ENCODE assay signal across 23 cellular contexts in the genomic region with DNA sequence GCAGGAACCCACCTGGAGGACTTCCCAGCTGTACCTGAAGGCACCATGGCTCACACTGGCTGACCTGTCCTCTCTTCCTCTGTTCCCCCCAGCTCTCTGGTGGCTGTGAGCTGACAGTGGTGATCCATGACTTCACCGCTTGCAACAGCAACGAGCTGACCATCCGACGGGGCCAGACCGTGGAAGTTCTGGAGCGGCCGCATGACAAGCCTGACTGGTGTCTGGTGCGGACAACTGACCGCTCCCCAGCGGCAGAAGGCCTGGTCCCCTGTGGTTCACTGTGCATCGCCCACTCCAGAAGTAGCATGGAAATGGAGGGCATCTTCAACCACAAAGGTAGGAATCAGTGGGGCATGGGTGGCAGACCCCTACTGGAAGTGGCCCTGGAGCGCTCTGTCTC.
DNase-seq lines count a peak whose midpoint lies in the region; ATAC-seq, FAIRE-seq and TF ChIP-seq lines count a peak whose summit lies in the region.
"Had no signal": no experiment of that assay in that cellular context is flagged by ENCODE, and none has a peak within 500 bp of the region (broad histone marks: within the 10 kb centered on the region; RNA-seq: fewer than 3 reads in every experiment).

No MANE protein-coding gene starts in this region.

- H3K9me3 ChIP-seq in neuronal stem cell (replicated peaks in 1 of 2; ENCODE audit: control insufficient read depth in 2 of 2, insufficient read depth in 1 of 2, low read depth in 1 of 2, low read length in 2 of 2), result no peaks in the 10 kb centered on the region
- H3K9me3 ChIP-seq: Peyer's patch, SJCRH30 had no signal

- intact Hi-C loops in left colon (cut with DNase I, micrococcal nuclease), result no loop called here

- no peak overlapping the region for H3K4ac ChIP-seq in neuronal stem cell (ENCODE audit: low read length)

- H2AFZ ChIP-seq in neuronal stem cell (ENCODE audit: low read length), result no peak overlapping the region

- H3K14ac ChIP-seq in neuronal stem cell (ENCODE audit: low read length), result no peak overlapping the region

- ATAC-seq in left colon, result no peak
- ATAC-seq in HG03521 (IDR thresholded peaks at IDR 0.05; ENCODE audit: unreplicated experiment), result no peak
- ATAC-seq: HCT116, K562 had no signal

- H3K18ac ChIP-seq in neuronal stem cell (ENCODE audit: low read length), result no peak overlapping the region

- peak overlapping the region; percentile 2 for H3K23ac ChIP-seq in neuronal stem cell (ENCODE audit: low read depth, low read length, poor library complexity)

- H3K4me2 ChIP-seq in neuronal stem cell (ENCODE audit: insufficient read depth, low read length, poor library complexity, severe bottlenecking), result no peak overlapping the region

- no peak overlapping the region for H4K8ac ChIP-seq in neuronal stem cell (ENCODE audit: low read depth, low read length)

- H3K27me3 ChIP-seq in brain microvascular endothelial cell (replicated peaks), result no peaks in the 10 kb centered on the region
- no peaks in the 10 kb centered on the region for H3K27me3 ChIP-seq in neuronal stem cell (ENCODE audit: control insufficient read depth in 3 of 3, insufficient read depth in 3 of 3, low read depth in 1 of 3, low read length in 3 of 3)
- H3K27me3 ChIP-seq: Peyer's patch, SJCRH30 had no signal

- H2AK5ac ChIP-seq in neuronal stem cell (ENCODE audit: low read depth, low read length), result no peak overlapping the region

- H2BK15ac ChIP-seq in neuronal stem cell (ENCODE audit: low read length), result no peak overlapping the region

- H3K9ac ChIP-seq in neuronal stem cell (ENCODE audit: low read depth, low read length, poor library complexity), result no peak overlapping the region

- H3K4me3 ChIP-seq in brain microvascular endothelial cell (ENCODE audit: low read depth, low read length), result no peak overlapping the region
- no peak overlapping the region for H3K4me3 ChIP-seq in neuronal stem cell (ENCODE audit: low read length in 2 of 2)
- H3K4me3 ChIP-seq: K562, Peyer's patch, SJCRH30 had no signal

- in situ Hi-C loops in brain microvascular endothelial cell (cut with HindIII; ENCODE audit: low pct_ligation_motif_present, low sequenced_read_pairs), result no loop called here
- in situ Hi-C loops in ACHN (cut with HindIII; ENCODE audit: low pct_ligation_motif_present, low pct_unique_long_range_greater_than_20kb, low sequenced_read_pairs), result no loop called here

- H2BK120ac ChIP-seq in neuronal stem cell (ENCODE audit: low read depth, low read length), result no peak overlapping the region

- H3K27ac ChIP-seq in brain microvascular endothelial cell (peak overlapping the region; percentile 8), neuronal stem cell (replicated peaks; ENCODE audit: low read length) (no peak overlapping the region)
- H3K27ac ChIP-seq: Peyer's patch, SJCRH30 had no signal

- H3K79me1 ChIP-seq in neuronal stem cell (ENCODE audit: low read depth, low read length), result no peaks in the 10 kb centered on the region

- peak; percentile 4 for FAIRE-seq in HTR-8/SVneo (lab: Jason Lieb, UNC)
- FAIRE-seq: D721Med, H1, K562 had no signal

- peaks cover 1 to 30% of the 10 kb centered on the region in 2 donors for H3K4me1 ChIP-seq in neuronal stem cell (ENCODE audit: control insufficient read depth in 2 of 2, insufficient read depth in 1 of 2, low read depth in 1 of 2, low read length in 2 of 2)
- H3K4me1 ChIP-seq: Peyer's patch, SJCRH30 had no signal

- H4K91ac ChIP-seq in neuronal stem cell (ENCODE audit: low read depth, low read length, poor library complexity), result no peak overlapping the region

- no CpG with 5 or more reads among the region's 12 CpGs for WGBS in neuronal stem cell (ENCODE audit: extremely low coverage in 2 of 2, insufficient read length in 2 of 2, insufficient replicate concordance in 1 of 2), 2 donors

- H3K36me3 ChIP-seq in brain microvascular endothelial cell (replicated peaks) (peaks cover 54% of the 10 kb centered on the region), neuronal stem cell (replicated peaks in 1 of 2; ENCODE audit: control insufficient read depth in 2 of 2, insufficient read depth in 2 of 2, low read length in 2 of 2) (peaks cover 22 to 92% of the 10 kb centered on the region in 2 donors)

- no peak overlapping the region for H2BK12ac ChIP-seq in neuronal stem cell (ENCODE audit: low read length)

- no peak for DNase-seq in HTR-8/SVneo (ENCODE audit: insufficient read length, low spot score)
- no peak for DNase-seq in brain microvascular endothelial cell
- no peak for DNase-seq in neuronal stem cell (ENCODE audit: low spot score)
- DNase-seq in left colon, result no peak
- no peak for DNase-seq in ACHN
- no peak for DNase-seq in stimulated activated CD4-positive, alpha-beta T cell treated with anti-CD3 and anti-CD28 coated beads, Interleukin-1b, Interleukin-23, amount 100 ng/mL, for 48 hours
- DNase-seq: AML-193, DMS53, GDM1, MM.1S, NCI-H1092, NCI-H1436 treated with DMSO at 0.1 percent for 48 hours, NCI-H2029 treated with DMSO at 0.1 percent for 48 hours, NCI-H226, NCI-H510A treated with DMSO at 0.1 percent for 48 hours, NCI-H774, Peyer's patch, SJCRH30 had no signal

- no peak overlapping the region for H2BK5ac ChIP-seq in neuronal stem cell (ENCODE audit: low read length)

- TF ChIP-seq CTCF in brain microvascular endothelial cell (IDR thresholded peaks at IDR 0.05; ENCODE audit: low read depth, low read length, missing control alignments), result no peak
